In the genomic region with DNA sequence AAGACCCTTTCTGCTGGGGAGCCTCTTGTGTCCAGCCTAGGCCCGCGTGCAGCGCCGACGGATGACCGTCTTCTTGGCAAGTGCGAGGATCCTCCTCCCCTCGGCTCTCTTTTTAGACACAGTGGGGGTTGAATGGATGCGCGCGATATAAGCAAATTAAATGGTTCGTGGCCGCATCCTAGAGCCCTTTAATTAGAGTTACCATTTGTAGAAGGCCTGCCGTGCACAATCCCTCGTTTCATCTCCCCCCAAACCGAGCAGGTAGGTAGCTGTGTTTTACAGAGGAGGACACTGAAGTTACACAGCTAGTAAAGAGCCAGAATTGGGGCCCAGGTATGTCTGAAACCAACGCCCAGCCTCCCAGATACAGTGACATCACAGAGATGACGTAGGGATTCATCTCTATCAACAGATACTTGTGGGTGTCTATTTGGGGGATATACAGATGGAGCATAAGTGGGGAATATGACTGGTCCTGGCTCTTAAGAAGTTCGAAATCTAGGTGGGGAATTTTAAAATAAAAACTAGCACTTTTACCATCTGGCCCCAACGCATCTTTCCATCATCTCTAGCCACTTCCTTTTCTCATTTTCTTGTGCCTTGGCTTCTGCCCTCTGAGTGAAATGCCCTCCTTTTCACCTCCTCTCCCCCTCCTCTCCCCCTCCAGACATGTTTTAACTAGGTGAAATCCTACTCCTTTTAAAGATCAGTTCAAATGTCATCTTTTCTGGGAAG, we compare ENCODE assay signal across 1 cellular context.
TF ChIP-seq lines count a peak whose summit lies in the region.

No MANE protein-coding gene starts in this region.

TF ChIP-seq in SK-N-SH treated with all-trans-retinoic acid at 6 μM for 48 hours, 23 proteins besides CTCF, POLR2A, EP300 and RAD21 (continued from another document):
- TF ChIP-seq, protein P1, sequence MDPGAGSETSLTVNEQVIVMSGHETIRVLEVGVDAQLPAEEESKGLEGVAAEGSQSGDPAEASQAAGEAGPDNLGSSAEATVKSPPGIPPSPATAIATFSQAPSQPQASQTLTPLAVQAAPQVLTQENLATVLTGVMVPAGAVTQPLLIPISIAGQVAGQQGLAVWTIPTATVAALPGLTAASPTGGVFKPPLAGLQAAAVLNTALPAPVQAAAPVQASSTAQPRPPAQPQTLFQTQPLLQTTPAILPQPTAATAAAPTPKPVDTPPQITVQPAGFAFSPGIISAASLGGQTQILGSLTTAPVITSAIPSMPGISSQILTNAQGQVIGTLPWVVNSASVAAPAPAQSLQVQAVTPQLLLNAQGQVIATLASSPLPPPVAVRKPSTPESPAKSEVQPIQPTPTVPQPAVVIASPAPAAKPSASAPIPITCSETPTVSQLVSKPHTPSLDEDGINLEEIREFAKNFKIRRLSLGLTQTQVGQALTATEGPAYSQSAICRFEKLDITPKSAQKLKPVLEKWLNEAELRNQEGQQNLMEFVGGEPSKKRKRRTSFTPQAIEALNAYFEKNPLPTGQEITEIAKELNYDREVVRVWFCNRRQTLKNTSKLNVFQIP (CRISPR knock-in tag; IDR thresholded peaks at IDR 0.05; ENCODE audit: borderline replicate concordance, low read depth), result no peak
- TF ChIP-seq SNAI2 (CRISPR knock-in tag; IDR thresholded peaks at IDR 0.05), result no peak
- TF ChIP-seq, protein P2, sequence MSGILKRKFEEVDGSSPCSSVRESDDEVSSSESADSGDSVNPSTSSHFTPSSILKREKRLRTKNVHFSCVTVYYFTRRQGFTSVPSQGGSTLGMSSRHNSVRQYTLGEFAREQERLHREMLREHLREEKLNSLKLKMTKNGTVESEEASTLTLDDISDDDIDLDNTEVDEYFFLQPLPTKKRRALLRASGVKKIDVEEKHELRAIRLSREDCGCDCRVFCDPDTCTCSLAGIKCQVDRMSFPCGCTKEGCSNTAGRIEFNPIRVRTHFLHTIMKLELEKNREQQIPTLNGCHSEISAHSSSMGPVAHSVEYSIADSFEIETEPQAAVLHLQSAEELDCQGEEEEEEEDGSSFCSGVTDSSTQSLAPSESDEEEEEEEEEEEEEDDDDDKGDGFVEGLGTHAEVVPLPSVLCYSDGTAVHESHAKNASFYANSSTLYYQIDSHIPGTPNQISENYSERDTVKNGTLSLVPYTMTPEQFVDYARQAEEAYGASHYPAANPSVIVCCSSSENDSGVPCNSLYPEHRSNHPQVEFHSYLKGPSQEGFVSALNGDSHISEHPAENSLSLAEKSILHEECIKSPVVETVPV (CRISPR knock-in tag; IDR thresholded peaks at IDR 0.05), result no peak
